In genomic region chr21:33859373-33860102, GRCh38 we compare ENCODE assay signal across 21 cellular contexts.
"Had no signal": no experiment of that assay in that cellular context is flagged by ENCODE, and none has a peak within 500 bp of the region (broad histone marks: within the 10 kb centered on the region; RNA-seq: fewer than 3 reads in every experiment).

No MANE protein-coding gene starts in this region.

- ATAC-seq: activated CD8-positive, alpha-beta memory T cell treated with anti-CD3 and anti-CD28 coated beads, Interleukin-2, amount 10 ng/mL, durations not matched to agents 7 days and 5 days; body of pancreas had no signal

- FAIRE-seq: RCC 7860 had no signal

- H3K4me3 ChIP-seq: body of pancreas, SJSA1 had no signal

- H3K36me3 ChIP-seq: SJSA1 had no signal

- DNase-seq: activated CD4-positive, alpha-beta T cell treated with anti-CD3 and anti-CD28 coated beads for 48 hours; activated CD4-positive, alpha-beta T cell treated with anti-CD3 and anti-CD28 coated beads, Interleukin-2, amount 50 U/mL, for 4 hours; activated CD4-positive, CD25-positive, alpha-beta regulatory T cell treated with anti-CD3 and anti-CD28 coated beads, Interleukin-2, amount 50 U/mL, for 72 hours; activated CD8-positive, alpha-beta memory T cell treated with anti-CD3 and anti-CD28 coated beads, Interleukin-2, amount 10 ng/mL, durations not matched to agents 7 days and 5 days; activated effector memory CD4-positive, alpha-beta T cell treated with Interleukin-2 at 50 U/mL for 16 hours; activated naive CD4-positive, alpha-beta T cell; activated T-cell treated with anti-CD3 and anti-CD28 coated beads, Interleukin-2, amount 50 U/mL, for 24 hours; body of pancreas; Karpas-422; MM.1S; NCI-H1105; NCI-H1436; NCI-H1694 treated with DMSO at 0.1 percent for 48 hours; NCI-H2029 treated with DMSO at 0.1 percent for 48 hours; NCI-H345; NCI-H510A; NCI-H526 treated with DMSO at 0.1 percent for 48 hours; NK-92 treated with Interleukin-12 subunit alpha and Interleukin-12 subunit beta, amount 100 ng/mL, for 24 hours; SHP77 had no signal

- H3K9me3 ChIP-seq: body of pancreas, SJSA1 had no signal

- H3K27me3 ChIP-seq: body of pancreas, SJSA1 had no signal

- H3K4me1 ChIP-seq: body of pancreas had no signal

- H3K27ac ChIP-seq: body of pancreas, SJSA1 had no signal
